In genomic region chr13:33543631-33544030, GRCh38 we compare ENCODE assay signal across 8 cellular contexts.
A peak's percentile ranks its signal among the peaks of the same experiment; 100 is the strongest.
DNase-seq lines count a peak whose midpoint lies in the region; ATAC-seq, FAIRE-seq and TF ChIP-seq lines count a peak whose summit lies in the region.

No MANE protein-coding gene starts in this region.

- H2BK15ac ChIP-seq in mesenchymal stem cell (ENCODE audit: low read depth, poor library complexity, severe bottlenecking) = no peak overlapping the region

- peak overlapping the region; percentile 70 for H2AFZ ChIP-seq in GM12878 (ENCODE audit: control insufficient read depth, low read depth, low read length)
- H2AFZ ChIP-seq in mesenchymal stem cell (ENCODE audit: low read depth, low read length) = no peak overlapping the region

- FAIRE-seq in GM12878 (lab: Jason Lieb, UNC) = peak; percentile 82

- H2BK12ac ChIP-seq in mesenchymal stem cell (ENCODE audit: low read length in 2 of 2) = no peak overlapping the region

- TF ChIP-seq POLR2A in GM12878 (IDR thresholded peaks at IDR 0.05; ENCODE audit: low read depth, low read length) = no peak
- no peak for TF ChIP-seq POLR2A in vagina (IDR thresholded peaks at IDR 0.05)

- H3K27ac Mint-ChIP-seq in Calu3 (ENCODE audit: unreplicated experiment) = peak overlapping the region; percentile 94

- in situ Hi-C loops in GM12878 (cut with MboI) = loop anchor here (5.0 to 25.0 kb wide), 5 partner anchors 336 to 1621 kb away; partner anchors contain the start of genes N4BP2L1, N4BP2L2 and PDS5B

- H3K4ac ChIP-seq in mesenchymal stem cell (ENCODE audit: low read depth in 1 of 2, low read length in 2 of 2) = no peak overlapping the region

- no peak overlapping the region for H2BK5ac ChIP-seq in mesenchymal stem cell (ENCODE audit: low read depth, low read length, poor library complexity, severe bottlenecking)

- no peak for ATAC-seq in GM12878

- H3K27ac ChIP-seq in GM12878 (ENCODE audit: control insufficient read depth, insufficient read depth) (peak overlapping the region; percentile 97), mesenchymal stem cell (ENCODE audit: low read length, poor library complexity, severe bottlenecking) (peak overlapping the region; percentile 69), vagina (peak overlapping the region; percentile 98)

- no peak overlapping the region for H3K23ac ChIP-seq in mesenchymal stem cell (ENCODE audit: low read length in 2 of 2)

- BruUV-seq in Calu3 (replicated peaks; lab: Mats Ljungman, UMichigan) (no TSS peak), GM12878 (replicated peaks; lab: Mats Ljungman, UMichigan) (no TSS peak)

- TF ChIP-seq RAD21 in GM12878 (IDR thresholded peaks at IDR 0.05; ENCODE audit: insufficient read depth, low read depth, low read length) = 0 out of 2 replicates have a peak, but pooled peaks have one; percentile 8

- intact Hi-C loops in Calu3 (cut with micrococcal nuclease; ENCODE audit: unreplicated experiment) (loop anchor here (2.0 kb wide), 1 partner anchor 179 kb away; no protein-coding TSS in a partner anchor), GM12878 (cut with micrococcal nuclease; ENCODE audit: unreplicated experiment) (loop anchor here (1.0 to 5.0 kb wide), 9 partner anchors 180 to 1005 kb away; partner anchors contain the start of genes N4BP2L2 and RFC3), vagina (cut with DNase I) (loop anchor here (5.0 kb wide), 1 partner anchor 179 kb away; no protein-coding TSS in a partner anchor)

- H3K79me2 ChIP-seq in GM12878 (ENCODE audit: control insufficient read depth, insufficient read depth, low read length) = no peaks in the 10 kb centered on the region

- peak overlapping the region; percentile 69; the same call in 1 of the 2 replicates for H3K4me3 ChIP-seq in GM12878
- H3K4me3 ChIP-seq in mesenchymal stem cell (ENCODE audit: insufficient read depth in 1 of 2, low read depth in 1 of 2, low read length in 2 of 2) = peak overlapping the region in 1 of 2 experiments; percentile 77
- H3K4me3 ChIP-seq in vagina = peak overlapping the region; percentile 43 to 49

- SMC1A ChIA-PET in GM12878 (lab: Charles Lee; ENCODE audit: uncharacterized antibody, unreplicated experiment) = interaction anchor here (0.7 to 5.2 kb wide), 36 partner anchors 9 to 1620 kb away, joined by 3 to 134 read pairs (median 4); partner anchors contain the start of gene RFC3

- peak overlapping the region; percentile 77 for H4K8ac ChIP-seq in mesenchymal stem cell (ENCODE audit: low read length)

- peak overlapping the region in 1 of 2 experiments; percentile 70 for H3K18ac ChIP-seq in mesenchymal stem cell (ENCODE audit: low read depth in 1 of 2, low read length in 2 of 2)

- H3K9ac ChIP-seq in GM12878 (ENCODE audit: control insufficient read depth, insufficient read depth, low read length) (peak overlapping the region; percentile 87), mesenchymal stem cell (ENCODE audit: low read length) (peak overlapping the region; percentile 95)

- no peaks in the 10 kb centered on the region for H3K27me3 Mint-ChIP-seq in Calu3 (ENCODE audit: unreplicated experiment)

- RAD21 ChIA-PET in GM12878 (lab: Charles Lee; ENCODE audit: unreplicated experiment) = interaction anchor here (0.5 to 5.2 kb wide), 41 partner anchors 9 to 1620 kb away, joined by 3 to 132 read pairs (median 4); partner anchors contain the start of genes PDS5B and RFC3

- H3K4me1 ChIP-seq in GM12878 (ENCODE audit: control insufficient read depth, insufficient read depth, low read length) (peaks cover 18% of the 10 kb centered on the region), mesenchymal stem cell (ENCODE audit: control insufficient read depth, insufficient read depth, low read depth, low read length) (no peaks in the 10 kb centered on the region), vagina (peaks cover 30% of the 10 kb centered on the region)

- peak overlapping the region; percentile 49 for H2BK120ac ChIP-seq in mesenchymal stem cell (ENCODE audit: low read depth, low read length)

- peaks cover 2% of the 10 kb centered on the region; the same call in 2 of the 3 replicates for H3K9me3 ChIP-seq in GM12878 (replicated peaks; ENCODE audit: control insufficient read depth, insufficient read depth, low read length)
- H3K9me3 ChIP-seq in mesenchymal stem cell (ENCODE audit: control insufficient read depth, low read length) = no peaks in the 10 kb centered on the region
- H3K9me3 ChIP-seq in vagina = no peaks in the 10 kb centered on the region

- H3K9me3 Mint-ChIP-seq in Calu3 (ENCODE audit: low read depth, unreplicated experiment) = peaks cover 4% of the 10 kb centered on the region

- CTCF ChIA-PET in Calu3 (lab: Charles Lee) = interaction anchor here (1.2 to 1.3 kb wide), 2 partner anchors 136 to 282 kb away, joined by 5 to 6 read pairs; no protein-coding TSS in a partner anchor
- CTCF ChIA-PET in GM12878 (lab: Yijun Ruan, JAX) = interaction anchor here (0.8 to 3.9 kb wide), 24 partner anchors 11 to 1615 kb away, joined by 3 to 90 read pairs (median 5); no protein-coding TSS in a partner anchor

- no peak overlapping the region for H3K14ac ChIP-seq in mesenchymal stem cell (ENCODE audit: low read length in 2 of 2)

- POLR2A ChIA-PET in GM12878 (lab: Charles Lee) = interaction anchor here (0.6 to 3.1 kb wide), 11 partner anchors 135 to 637 kb away, joined by 3 to 20 read pairs (median 4); no protein-coding TSS in a partner anchor

- H3K4me2 ChIP-seq in GM12878 (ENCODE audit: control insufficient read depth, insufficient read depth) (peak overlapping the region; percentile 69), mesenchymal stem cell (ENCODE audit: low read length, poor library complexity, severe bottlenecking) (no peak overlapping the region)

- DNase-seq in Calu3 (no peak), NAMALWA (ENCODE audit: low spot score) (peak; percentile 58), GM12878 (ENCODE audit: low read depth, low spot score) (no peak), mesenchymal stem cell (no peak), vagina (ENCODE audit: extremely low spot score in 2 of 2) (no peak), inferior parietal cortex (ENCODE audit: extremely low spot score) (no peak), NCI-H2171 treated with DMSO at 0.1 percent for 48 hours (lab: John Stamatoyannopoulos, UW) (no peak), T1000 (lab: John Stamatoyannopoulos, UW) (no peak)

- H3K4me3 Mint-ChIP-seq in Calu3 (ENCODE audit: low read depth, unreplicated experiment) = peak overlapping the region; percentile 67

- H3K27me3 ChIP-seq in GM12878 (replicated peaks in 1 of 2; ENCODE audit: control insufficient read depth in 2 of 2, insufficient read depth in 2 of 2, low read length in 1 of 2) (no peaks in the 10 kb centered on the region), mesenchymal stem cell (ENCODE audit: control insufficient read depth in 1 of 2, insufficient read depth in 1 of 2, low read length in 2 of 2) (no peaks in the 10 kb centered on the region), vagina (no peaks in the 10 kb centered on the region)

- H3K4me1 Mint-ChIP-seq in Calu3 (ENCODE audit: low read depth, unreplicated experiment) = peaks cover 11% of the 10 kb centered on the region

- no peak for TF ChIP-seq CTCF in Calu3 (IDR thresholded peaks at IDR 0.05; ENCODE audit: unreplicated experiment)
- TF ChIP-seq CTCF in GM12878 (IDR thresholded peaks at IDR 0.05 in 2 of 3, conservative IDR thresholded peaks at IDR 0.05 in 1 of 3; ENCODE audit: control insufficient read depth in 2 of 3, extremely low read depth in 1 of 3, insufficient read depth in 1 of 3, low read depth in 3 of 3, low read length in 3 of 3) = no peak
- TF ChIP-seq CTCF in vagina (IDR thresholded peaks at IDR 0.05) = no peak

- H3K36me3 Mint-ChIP-seq in Calu3 (ENCODE audit: insufficient read depth, unreplicated experiment) = peaks cover 11% of the 10 kb centered on the region

- peak overlapping the region; percentile 73 for H2AK5ac ChIP-seq in mesenchymal stem cell (ENCODE audit: low read length, severe bottlenecking)

- H4K20me1 ChIP-seq in GM12878 (ENCODE audit: control insufficient read depth, insufficient read depth) = no peaks in the 10 kb centered on the region

- no peak for TF ChIP-seq EP300 in GM12878 (IDR thresholded peaks at IDR 0.05; ENCODE audit: borderline replicate concordance in 1 of 2, control insufficient read depth in 1 of 2, low read depth in 2 of 2, low read length in 2 of 2)

- no peaks in the 10 kb centered on the region for H3K79me1 ChIP-seq in mesenchymal stem cell (replicated peaks; ENCODE audit: low read length, poor library complexity, severe bottlenecking)

- no peaks in the 10 kb centered on the region for H3K36me3 ChIP-seq in GM12878 (ENCODE audit: control insufficient read depth in 2 of 2, insufficient read depth in 2 of 2, low read length in 1 of 2)
- H3K36me3 ChIP-seq in mesenchymal stem cell (ENCODE audit: control insufficient read depth in 1 of 2, insufficient read depth in 2 of 2, low read depth in 1 of 2, low read length in 2 of 2) = no peaks in the 10 kb centered on the region
- H3K36me3 ChIP-seq in vagina = no peaks in the 10 kb centered on the region

- H4K91ac ChIP-seq in mesenchymal stem cell (ENCODE audit: low read length) = no peak overlapping the region

- WGBS in GM12878 (ENCODE audit: insufficient coverage, insufficient replicate concordance, low lambda C conversion rate, missing lambda C conversion rate) = 4% methylated on average over 2 of the region's 2 CpGs
- no CpG with 5 or more reads among the region's 2 CpGs for WGBS in mesenchymal stem cell

TF ChIP-seq in GM12878, 131 proteins besides CTCF, POLR2A, EP300 and RAD21:
- TF ChIP-seq NR2C1 (IDR thresholded peaks at IDR 0.05) (no peak), FOXM1 (IDR thresholded peaks at IDR 0.05; ENCODE audit: low read depth, low read length) (no peak), FOXK2 (IDR thresholded peaks at IDR 0.05) (no peak), TCF12 (IDR thresholded peaks at IDR 0.05; ENCODE audit: low read depth, low read length) (no peak), GATAD2B (conservative IDR thresholded peaks at IDR 0.05; ENCODE audit: low read depth) (no peak), POLR2AphosphoS5 (IDR thresholded peaks at IDR 0.05; ENCODE audit: low read length) (no peak), ZNF24 (IDR thresholded peaks at IDR 0.05) (no peak)
